11 cellular contexts compared by ENCODE assay signal in genomic region chr5:173689713-173690360, GRCh38.
DNase-seq lines count a peak whose midpoint lies in the region; ATAC-seq and TF ChIP-seq lines count a peak whose summit lies in the region.
"Had no signal": no experiment of that assay in that cellular context is flagged by ENCODE, and none has a peak within 500 bp of the region (broad histone marks: within the 10 kb centered on the region; RNA-seq: fewer than 3 reads in every experiment).

No MANE protein-coding gene starts in this region.

- no peak overlapping the region for H3K4me3 ChIP-seq in CD4-positive, CD25-positive, alpha-beta regulatory T cell (ENCODE audit: low read depth, low read length)
- peak overlapping the region; percentile 35 to 52 (median 47) for H3K4me3 ChIP-seq in right lobe of liver
- H3K4me3 ChIP-seq in sigmoid colon, result no peak overlapping the region

- H3K36me3 Mint-ChIP-seq in CD4-positive, CD25-positive, alpha-beta regulatory T cell, result no peaks in the 10 kb centered on the region
- H3K36me3 Mint-ChIP-seq in T-cell (no peaks in the 10 kb centered on the region), glutamatergic neuron (ENCODE audit: unreplicated experiment) (no peaks in the 10 kb centered on the region)
- no peaks in the 10 kb centered on the region for H3K36me3 Mint-ChIP-seq in activated CD8-positive, alpha-beta T cell treated with anti-CD3 and anti-CD28 coated beads, Interleukin-2, amount 10 ng/mL, durations not matched to agents 7 days and 5 days (ENCODE audit: low read depth)
- H3K36me3 Mint-ChIP-seq: activated naive CD8-positive, alpha-beta T cell treated with anti-CD3 and anti-CD28 coated beads, Interleukin-2, amount 10 ng/mL, durations not matched to agents 7 days and 5 days had no signal

- H3K36me3 ChIP-seq in CD4-positive, CD25-positive, alpha-beta regulatory T cell (ENCODE audit: control insufficient read depth, insufficient read depth, low read length), result no peaks in the 10 kb centered on the region
- H3K36me3 ChIP-seq in right lobe of liver, result no peaks in the 10 kb centered on the region
- H3K36me3 ChIP-seq in sigmoid colon, result no peaks in the 10 kb centered on the region

- POLR2A ChIA-PET in T-cell (lab: Charles Lee), result no interaction called here
- POLR2A ChIA-PET in activated CD8-positive, alpha-beta T cell treated with anti-CD3 and anti-CD28 coated beads, Interleukin-2, amount 10 ng/mL, durations not matched to agents 7 days and 5 days (lab: Charles Lee), result no interaction called here

- WGBS in right lobe of liver (ENCODE audit: insufficient coverage, low coverage, low lambda C conversion rate, missing lambda C conversion rate), result 9% methylated on average over 7 of the region's 13 CpGs
- 33 to 39% methylated on average over 13 of the region's 13 CpGs for WGBS in sigmoid colon, 2 donors

- peaks cover 0 to 4% (median 0%) of the 10 kb centered on the region in 7 donors for H3K9me3 Mint-ChIP-seq in CD4-positive, CD25-positive, alpha-beta regulatory T cell
- H3K9me3 Mint-ChIP-seq in T-cell (no peaks in the 10 kb centered on the region), glutamatergic neuron (ENCODE audit: unreplicated experiment) (peaks cover 1% of the 10 kb centered on the region)
- no peaks in the 10 kb centered on the region for H3K9me3 Mint-ChIP-seq in activated CD8-positive, alpha-beta T cell treated with anti-CD3 and anti-CD28 coated beads, Interleukin-2, amount 10 ng/mL, durations not matched to agents 7 days and 5 days (ENCODE audit: insufficient read depth)
- H3K9me3 Mint-ChIP-seq: activated naive CD8-positive, alpha-beta T cell treated with anti-CD3 and anti-CD28 coated beads, Interleukin-2, amount 10 ng/mL, durations not matched to agents 7 days and 5 days had no signal

- no peak overlapping the region for H3K27ac ChIP-seq in CD4-positive, CD25-positive, alpha-beta regulatory T cell (ENCODE audit: insufficient read depth, low read length, poor library complexity, severe bottlenecking)
- H3K27ac ChIP-seq in right lobe of liver (peak overlapping the region; percentile 79 to 91 (median 91)), sigmoid colon (no peak overlapping the region)

- H3K27me3 ChIP-seq in CD4-positive, CD25-positive, alpha-beta regulatory T cell (ENCODE audit: control insufficient read depth, insufficient read depth, low read length), result no peaks in the 10 kb centered on the region
- no peaks in the 10 kb centered on the region for H3K27me3 ChIP-seq in right lobe of liver
- H3K27me3 ChIP-seq in sigmoid colon, result no peaks in the 10 kb centered on the region

- TF ChIP-seq EP300 in sigmoid colon (IDR thresholded peaks at IDR 0.05), result no peak

- peaks cover 0 to 14% (median 0%) of the 10 kb centered on the region in 4 donors for H3K4me1 Mint-ChIP-seq in CD4-positive, CD25-positive, alpha-beta regulatory T cell
- H3K4me1 Mint-ChIP-seq in T-cell, result peaks cover 0 to 16% (median 10%) of the 10 kb centered on the region in 3 donors
- H3K4me1 Mint-ChIP-seq in activated CD8-positive, alpha-beta T cell treated with anti-CD3 and anti-CD28 coated beads, Interleukin-2, amount 10 ng/mL, durations not matched to agents 7 days and 5 days (ENCODE audit: low read depth), result peaks cover 6% of the 10 kb centered on the region
- peaks cover 5% of the 10 kb centered on the region for H3K4me1 Mint-ChIP-seq in glutamatergic neuron (ENCODE audit: low read depth, unreplicated experiment)
- H3K4me1 Mint-ChIP-seq: activated naive CD8-positive, alpha-beta T cell treated with anti-CD3 and anti-CD28 coated beads, Interleukin-2, amount 10 ng/mL, durations not matched to agents 7 days and 5 days had no signal

- no peaks in the 10 kb centered on the region for H3K9me3 ChIP-seq in CD4-positive, CD25-positive, alpha-beta regulatory T cell (ENCODE audit: control insufficient read depth in 2 of 2, low read length in 2 of 2)
- H3K9me3 ChIP-seq in right lobe of liver (no peaks in the 10 kb centered on the region), sigmoid colon (no peaks in the 10 kb centered on the region)

- H3K27ac Mint-ChIP-seq in CD4-positive, CD25-positive, alpha-beta regulatory T cell, result peak overlapping the region; percentile 60 to 84 (median 81)
- H3K27ac Mint-ChIP-seq in T-cell (peak overlapping the region; percentile 27 to 48), glutamatergic neuron (ENCODE audit: unreplicated experiment) (no peak overlapping the region)
- H3K27ac Mint-ChIP-seq in activated CD8-positive, alpha-beta T cell treated with anti-CD3 and anti-CD28 coated beads, Interleukin-2, amount 10 ng/mL, durations not matched to agents 7 days and 5 days, result no peak overlapping the region
- H3K27ac Mint-ChIP-seq: activated naive CD8-positive, alpha-beta T cell treated with anti-CD3 and anti-CD28 coated beads, Interleukin-2, amount 10 ng/mL, durations not matched to agents 7 days and 5 days had no signal

- peak in 1 of 2 donors; percentile 34 for ATAC-seq in CD4-positive, CD25-positive, alpha-beta regulatory T cell (ENCODE audit: low read depth in 2 of 2)
- ATAC-seq in GM19463 (IDR thresholded peaks at IDR 0.05; ENCODE audit: unreplicated experiment) (peak; percentile 60), T-cell (replicated peaks in 1 of 4) (peak in 1 of 4 experiments; percentile 61), right lobe of liver (peak; percentile 65 to 80 (median 70))
- no peak for ATAC-seq in activated CD8-positive, alpha-beta T cell treated with anti-CD3 and anti-CD28 coated beads, Interleukin-2, amount 10 ng/mL, durations not matched to agents 7 days and 5 days
- ATAC-seq: naive thymus-derived CD4-positive, alpha-beta T cell had no signal

- peak in 3 of 4 donors; percentile 12 to 41 (median 19) for TF ChIP-seq CTCF in right lobe of liver (IDR thresholded peaks at IDR 0.05)
- no peak for TF ChIP-seq CTCF in sigmoid colon (IDR thresholded peaks at IDR 0.05)
- no peak for TF ChIP-seq CTCF in glutamatergic neuron (IDR thresholded peaks at IDR 0.05; ENCODE audit: partially characterized antibody, unreplicated experiment)

- CTCF ChIA-PET in T-cell (lab: Charles Lee), result no interaction called here
- CTCF ChIA-PET in activated CD8-positive, alpha-beta T cell treated with anti-CD3 and anti-CD28 coated beads, Interleukin-2, amount 10 ng/mL, durations not matched to agents 7 days and 5 days (lab: Charles Lee), result no interaction called here

- no peaks in the 10 kb centered on the region for H3K27me3 Mint-ChIP-seq in CD4-positive, CD25-positive, alpha-beta regulatory T cell
- peaks cover 0 to 3% of the 10 kb centered on the region in 2 donors for H3K27me3 Mint-ChIP-seq in T-cell
- no peaks in the 10 kb centered on the region for H3K27me3 Mint-ChIP-seq in activated CD8-positive, alpha-beta T cell treated with anti-CD3 and anti-CD28 coated beads, Interleukin-2, amount 10 ng/mL, durations not matched to agents 7 days and 5 days (ENCODE audit: low read depth)
- peaks cover 3% of the 10 kb centered on the region for H3K27me3 Mint-ChIP-seq in glutamatergic neuron (ENCODE audit: unreplicated experiment)
- H3K27me3 Mint-ChIP-seq: activated naive CD8-positive, alpha-beta T cell treated with anti-CD3 and anti-CD28 coated beads, Interleukin-2, amount 10 ng/mL, durations not matched to agents 7 days and 5 days had no signal

- H3K4me1 ChIP-seq in CD4-positive, CD25-positive, alpha-beta regulatory T cell (ENCODE audit: control insufficient read depth, insufficient read depth, low read length, poor library complexity, severe bottlenecking), result peaks cover 16% of the 10 kb centered on the region
- H3K4me1 ChIP-seq in right lobe of liver (peaks cover 0 to 24% (median 7%) of the 10 kb centered on the region in 4 donors), sigmoid colon (peaks cover 0 to 5% (median 0%) of the 10 kb centered on the region in 4 donors)

- TF ChIP-seq POLR2A in right lobe of liver (IDR thresholded peaks at IDR 0.05), result no peak
- no peak for TF ChIP-seq POLR2A in sigmoid colon (IDR thresholded peaks at IDR 0.05)

- H3K4me3 Mint-ChIP-seq in CD4-positive, CD25-positive, alpha-beta regulatory T cell, result peak overlapping the region in 3 of 4 donors; percentile 13 to 19 (median 15)
- no peak overlapping the region for H3K4me3 Mint-ChIP-seq in T-cell
- H3K4me3 Mint-ChIP-seq in activated CD8-positive, alpha-beta T cell treated with anti-CD3 and anti-CD28 coated beads, Interleukin-2, amount 10 ng/mL, durations not matched to agents 7 days and 5 days, result no peak overlapping the region
- no peak overlapping the region for H3K4me3 Mint-ChIP-seq in glutamatergic neuron (ENCODE audit: unreplicated experiment)
- H3K4me3 Mint-ChIP-seq: activated naive CD8-positive, alpha-beta T cell treated with anti-CD3 and anti-CD28 coated beads, Interleukin-2, amount 10 ng/mL, durations not matched to agents 7 days and 5 days; naive thymus-derived CD4-positive, alpha-beta T cell had no signal

- intact Hi-C loops in right lobe of liver (cut with DNase I), result no loop called here
- intact Hi-C loops in sigmoid colon (cut with DNase I), result no loop called here

- peak in 1 of 3 donors; percentile 24 for DNase-seq in CD4-positive, CD25-positive, alpha-beta regulatory T cell
- peak in 1 of 34 experiments; percentile 25 for DNase-seq in T-cell
- peak in 2 of 3 donors; percentile 31 to 55 for DNase-seq in right lobe of liver
- no peak for DNase-seq in activated gamma-delta T cell treated with Interleukin-2 at 50 U/mL for 16 hours
- DNase-seq in activated CD8-positive, alpha-beta T cell treated with anti-CD3 and anti-CD28 coated beads, Interleukin-2, amount 10 ng/mL, durations not matched to agents 7 days and 5 days, result no peak
- DNase-seq in sigmoid colon, result no peak
- DNase-seq in glutamatergic neuron, result no peak
- DNase-seq: activated naive CD8-positive, alpha-beta T cell treated with anti-CD3 and anti-CD28 coated beads, Interleukin-2, amount 10 ng/mL, durations not matched to agents 7 days and 5 days; NCI-H2081 had no signal

Comparison
In these comparisons a context has a peak if more than half of its experiments do, and no peak if none do; other contexts are left out.
1. DNase-seq: peak in right lobe of liver (2 of 3); none in activated gamma-delta T cell treated with Interleukin-2 at 50 U/mL for 16 hours (single experiment), activated CD8-positive, alpha-beta T cell treated with anti-CD3 and anti-CD28 coated beads, Interleukin-2, amount 10 ng/mL, durations not matched to agents 7 days and 5 days (single experiment), sigmoid colon (single experiment) and glutamatergic neuron (single experiment).
2. H3K27ac ChIP-seq: peak in right lobe of liver (3 of 3); none in CD4-positive, CD25-positive, alpha-beta regulatory T cell (single experiment) and sigmoid colon (0 of 4).
3. H3K4me3 ChIP-seq: peak in right lobe of liver (3 of 3); none in CD4-positive, CD25-positive, alpha-beta regulatory T cell (single experiment) and sigmoid colon (0 of 4).
4. H3K27ac Mint-ChIP-seq: peak in CD4-positive, CD25-positive, alpha-beta regulatory T cell (3 of 3) and T-cell (2 of 2); none in activated CD8-positive, alpha-beta T cell treated with anti-CD3 and anti-CD28 coated beads, Interleukin-2, amount 10 ng/mL, durations not matched to agents 7 days and 5 days (single experiment) and glutamatergic neuron (single experiment).
5. H3K4me3 Mint-ChIP-seq: peak in CD4-positive, CD25-positive, alpha-beta regulatory T cell (3 of 4); none in T-cell (0 of 3), activated CD8-positive, alpha-beta T cell treated with anti-CD3 and anti-CD28 coated beads, Interleukin-2, amount 10 ng/mL, durations not matched to agents 7 days and 5 days (single experiment) and glutamatergic neuron (single experiment).
6. CTCF ChIP-seq: peak in right lobe of liver (3 of 4); none in sigmoid colon (0 of 4) and glutamatergic neuron (single experiment).